In the genomic region with DNA sequence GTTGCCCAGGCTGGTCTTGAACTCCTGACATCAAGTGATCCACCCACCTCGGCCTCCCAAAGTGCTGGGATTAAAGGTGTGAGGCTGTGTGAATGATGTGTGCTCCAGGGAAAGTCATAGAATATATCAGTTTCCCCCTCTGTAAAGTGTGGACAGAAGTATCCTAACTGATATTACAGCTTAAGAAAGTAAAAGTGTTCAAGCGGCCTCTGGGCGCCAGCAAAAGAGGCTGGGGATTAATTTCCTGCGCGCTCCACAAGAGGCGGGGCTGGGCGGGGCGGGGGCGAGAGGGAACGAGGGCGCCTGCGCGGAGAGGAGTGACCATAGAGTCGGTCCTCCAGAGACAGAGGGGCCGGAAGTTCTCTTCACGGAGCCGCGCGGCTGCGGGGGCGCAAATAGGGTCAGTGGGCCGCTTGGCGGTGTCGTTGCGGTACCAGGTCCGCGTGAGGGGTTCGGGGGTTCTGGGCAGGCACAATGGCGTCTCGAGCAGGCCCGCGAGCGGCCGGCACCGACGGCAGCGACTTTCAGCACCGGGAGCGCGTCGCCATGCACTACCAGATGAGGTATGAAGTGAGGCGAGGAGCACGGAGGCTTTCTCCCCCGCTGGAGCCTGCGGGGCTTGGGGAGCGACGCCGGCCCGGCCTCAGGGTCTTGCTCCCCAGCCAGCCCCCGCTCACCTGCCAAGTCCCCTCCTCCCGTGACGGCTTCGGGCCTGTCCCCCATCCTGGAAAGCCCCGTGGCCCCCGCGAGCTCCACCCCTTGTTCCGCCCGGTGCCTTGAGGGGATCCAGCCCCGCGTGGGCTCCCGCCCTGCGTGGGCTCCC, we compare ENCODE assay signal across 1 cellular context.
TF ChIP-seq lines count a peak whose summit lies in the region.

A gene (plus strand): TSS at position 362 of the 823 bp plus-strand sequence. CDS start 113 bp downstream, at position 475.

TF ChIP-seq in GM12878, 131 proteins besides CTCF, POLR2A, EP300 and RAD21 (continued from another document and continues in another):
- TF ChIP-seq ASH2L (IDR thresholded peaks at IDR 0.05; ENCODE audit: borderline replicate concordance, low read depth) (no peak), HDAC2 (IDR thresholded peaks at IDR 0.05) (no peak), CHD2 (IDR thresholded peaks at IDR 0.05; ENCODE audit: borderline replicate concordance, low read depth, low read length) (peak; percentile 34; the same call in 1 of the 2 replicates), HCFC1 (IDR thresholded peaks at IDR 0.05; ENCODE audit: low read length) (peak; percentile 58; the same call in 1 of the 2 replicates), EED (IDR thresholded peaks at IDR 0.05; ENCODE audit: low read depth) (no peak), TARDBP (IDR thresholded peaks at IDR 0.05; ENCODE audit: borderline replicate concordance) (0 out of 2 replicates have a peak, but pooled peaks have one; percentile 32), POLR2AphosphoS2 (IDR thresholded peaks at IDR 0.05; ENCODE audit: low read depth, low read length) (peak; percentile 58; the same call in 1 of the 2 replicates), LARP7 (IDR thresholded peaks at IDR 0.05) (peak; percentile 92), NBN (IDR thresholded peaks at IDR 0.05) (peak; percentile 92), CREB1 (IDR thresholded peaks at IDR 0.05; ENCODE audit: low read depth) (peak; percentile 64; the same call in 1 of the 2 replicates), STAT3 (IDR thresholded peaks at IDR 0.05; ENCODE audit: low read depth, low read length) (no peak), KLF5 (IDR thresholded peaks at IDR 0.05; ENCODE audit: partially characterized antibody) (no peak), MXI1 (IDR thresholded peaks at IDR 0.05; ENCODE audit: low read depth, low read length) (peak; percentile 56; the same call in 1 of the 2 replicates), JUND (IDR thresholded peaks at IDR 0.05; ENCODE audit: low read depth, low read length) (no peak), TCF12 (IDR thresholded peaks at IDR 0.05; ENCODE audit: low read depth, low read length) (peak; percentile 57; the same call in 1 of the 2 replicates), CHD1 (IDR thresholded peaks at IDR 0.05; ENCODE audit: low read depth, low read length) (peak; percentile 80; the same call in 1 of the 2 replicates), CREM (IDR thresholded peaks at IDR 0.05; ENCODE audit: low read depth) (peak; percentile 44; the same call in 1 of the 2 replicates), SIX5 (IDR thresholded peaks at IDR 0.05; ENCODE audit: low read depth, low read length, severe bottlenecking) (peak; percentile 32), NFXL1 (IDR thresholded peaks at IDR 0.05; ENCODE audit: borderline replicate concordance) (no peak), YBX1 (IDR thresholded peaks at IDR 0.05) (no peak), ZNF384 (IDR thresholded peaks at IDR 0.05; ENCODE audit: borderline replicate concordance, low read depth, low read length) (no peak), RUNX3 (IDR thresholded peaks at IDR 0.05; ENCODE audit: low read length) (peak; percentile 68), MEF2A (IDR thresholded peaks at IDR 0.05; ENCODE audit: insufficient read depth, low read depth, low read length) (no peak), STAT1 (conservative IDR thresholded peaks at IDR 0.05) (no peak), EGR1 (IDR thresholded peaks at IDR 0.05; ENCODE audit: borderline replicate concordance in 1 of 2, low read depth in 2 of 2, low read length in 2 of 2) (peak; percentile 18 to 99), NFYA (IDR thresholded peaks at IDR 0.05; ENCODE audit: borderline replicate concordance, low read depth, low read length) (no peak), HDAC6 (IDR thresholded peaks at IDR 0.05; ENCODE audit: unreplicated experiment) (no peak), RCOR1 (conservative IDR thresholded peaks at IDR 0.05; ENCODE audit: low read depth, low read length) (no peak), SIN3A (IDR thresholded peaks at IDR 0.05; ENCODE audit: low read depth, low read length) (peak; percentile 58; the same call in 1 of the 2 replicates), MTA3 (IDR thresholded peaks at IDR 0.05; ENCODE audit: borderline replicate concordance, low read length) (no peak), BHLHE40 (IDR thresholded peaks at IDR 0.05; ENCODE audit: borderline replicate concordance in 1 of 2, low read depth in 2 of 2, low read length in 1 of 2) (peak; percentile 45 to 89; a peak in 3 of 4 replicates), JUNB (IDR thresholded peaks at IDR 0.05) (no peak), NRF1 (conservative IDR thresholded peaks at IDR 0.05; ENCODE audit: low read depth, low read length) (no peak; the same call in 1 of the 2 replicates), SUPT20H (IDR thresholded peaks at IDR 0.05; ENCODE audit: borderline replicate concordance, control insufficient read depth, low read depth, low read length) (no peak), NR2C2 (IDR thresholded peaks at IDR 0.05; ENCODE audit: borderline replicate concordance, control insufficient read depth, insufficient read length, low read depth) (no peak), BACH1 (IDR thresholded peaks at IDR 0.05; ENCODE audit: borderline replicate concordance) (peak; percentile 99), NR2F1 (conservative IDR thresholded peaks at IDR 0.05) (peak; percentile 89), ZNF217 (IDR thresholded peaks at IDR 0.05) (peak; percentile 88)
- TF ChIP-seq, protein P1, sequence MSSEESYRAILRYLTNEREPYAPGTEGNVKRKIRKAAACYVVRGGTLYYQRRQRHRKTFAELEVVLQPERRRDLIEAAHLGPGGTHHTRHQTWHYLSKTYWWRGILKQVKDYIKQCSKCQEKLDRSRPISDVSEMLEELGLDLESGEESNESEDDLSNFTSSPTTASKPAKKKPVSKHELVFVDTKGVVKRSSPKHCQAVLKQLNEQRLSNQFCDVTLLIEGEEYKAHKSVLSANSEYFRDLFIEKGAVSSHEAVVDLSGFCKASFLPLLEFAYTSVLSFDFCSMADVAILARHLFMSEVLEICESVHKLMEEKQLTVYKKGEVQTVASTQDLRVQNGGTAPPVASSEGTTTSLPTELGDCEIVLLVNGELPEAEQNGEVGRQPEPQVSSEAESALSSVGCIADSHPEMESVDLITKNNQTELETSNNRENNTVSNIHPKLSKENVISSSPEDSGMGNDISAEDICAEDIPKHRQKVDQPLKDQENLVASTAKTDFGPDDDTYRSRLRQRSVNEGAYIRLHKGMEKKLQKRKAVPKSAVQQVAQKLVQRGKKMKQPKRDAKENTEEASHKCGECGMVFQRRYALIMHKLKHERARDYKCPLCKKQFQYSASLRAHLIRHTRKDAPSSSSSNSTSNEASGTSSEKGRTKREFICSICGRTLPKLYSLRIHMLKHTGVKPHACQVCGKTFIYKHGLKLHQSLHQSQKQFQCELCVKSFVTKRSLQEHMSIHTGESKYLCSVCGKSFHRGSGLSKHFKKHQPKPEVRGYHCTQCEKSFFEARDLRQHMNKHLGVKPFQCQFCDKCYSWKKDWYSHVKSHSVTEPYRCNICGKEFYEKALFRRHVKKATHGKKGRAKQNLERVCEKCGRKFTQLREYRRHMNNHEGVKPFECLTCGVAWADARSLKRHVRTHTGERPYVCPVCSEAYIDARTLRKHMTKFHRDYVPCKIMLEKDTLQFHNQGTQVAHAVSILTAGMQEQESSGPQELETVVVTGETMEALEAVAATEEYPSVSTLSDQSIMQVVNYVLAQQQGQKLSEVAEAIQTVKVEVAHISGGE (CRISPR knock-in tag; IDR thresholded peaks at IDR 0.05): no peak
- TF ChIP-seq, protein P2, sequence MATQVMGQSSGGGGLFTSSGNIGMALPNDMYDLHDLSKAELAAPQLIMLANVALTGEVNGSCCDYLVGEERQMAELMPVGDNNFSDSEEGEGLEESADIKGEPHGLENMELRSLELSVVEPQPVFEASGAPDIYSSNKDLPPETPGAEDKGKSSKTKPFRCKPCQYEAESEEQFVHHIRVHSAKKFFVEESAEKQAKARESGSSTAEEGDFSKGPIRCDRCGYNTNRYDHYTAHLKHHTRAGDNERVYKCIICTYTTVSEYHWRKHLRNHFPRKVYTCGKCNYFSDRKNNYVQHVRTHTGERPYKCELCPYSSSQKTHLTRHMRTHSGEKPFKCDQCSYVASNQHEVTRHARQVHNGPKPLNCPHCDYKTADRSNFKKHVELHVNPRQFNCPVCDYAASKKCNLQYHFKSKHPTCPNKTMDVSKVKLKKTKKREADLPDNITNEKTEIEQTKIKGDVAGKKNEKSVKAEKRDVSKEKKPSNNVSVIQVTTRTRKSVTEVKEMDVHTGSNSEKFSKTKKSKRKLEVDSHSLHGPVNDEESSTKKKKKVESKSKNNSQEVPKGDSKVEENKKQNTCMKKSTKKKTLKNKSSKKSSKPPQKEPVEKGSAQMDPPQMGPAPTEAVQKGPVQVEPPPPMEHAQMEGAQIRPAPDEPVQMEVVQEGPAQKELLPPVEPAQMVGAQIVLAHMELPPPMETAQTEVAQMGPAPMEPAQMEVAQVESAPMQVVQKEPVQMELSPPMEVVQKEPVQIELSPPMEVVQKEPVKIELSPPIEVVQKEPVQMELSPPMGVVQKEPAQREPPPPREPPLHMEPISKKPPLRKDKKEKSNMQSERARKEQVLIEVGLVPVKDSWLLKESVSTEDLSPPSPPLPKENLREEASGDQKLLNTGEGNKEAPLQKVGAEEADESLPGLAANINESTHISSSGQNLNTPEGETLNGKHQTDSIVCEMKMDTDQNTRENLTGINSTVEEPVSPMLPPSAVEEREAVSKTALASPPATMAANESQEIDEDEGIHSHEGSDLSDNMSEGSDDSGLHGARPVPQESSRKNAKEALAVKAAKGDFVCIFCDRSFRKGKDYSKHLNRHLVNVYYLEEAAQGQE (IDR thresholded peaks at IDR 0.05; ENCODE audit: low read depth, low read length): no peak
- TF ChIP-seq, protein P3, sequence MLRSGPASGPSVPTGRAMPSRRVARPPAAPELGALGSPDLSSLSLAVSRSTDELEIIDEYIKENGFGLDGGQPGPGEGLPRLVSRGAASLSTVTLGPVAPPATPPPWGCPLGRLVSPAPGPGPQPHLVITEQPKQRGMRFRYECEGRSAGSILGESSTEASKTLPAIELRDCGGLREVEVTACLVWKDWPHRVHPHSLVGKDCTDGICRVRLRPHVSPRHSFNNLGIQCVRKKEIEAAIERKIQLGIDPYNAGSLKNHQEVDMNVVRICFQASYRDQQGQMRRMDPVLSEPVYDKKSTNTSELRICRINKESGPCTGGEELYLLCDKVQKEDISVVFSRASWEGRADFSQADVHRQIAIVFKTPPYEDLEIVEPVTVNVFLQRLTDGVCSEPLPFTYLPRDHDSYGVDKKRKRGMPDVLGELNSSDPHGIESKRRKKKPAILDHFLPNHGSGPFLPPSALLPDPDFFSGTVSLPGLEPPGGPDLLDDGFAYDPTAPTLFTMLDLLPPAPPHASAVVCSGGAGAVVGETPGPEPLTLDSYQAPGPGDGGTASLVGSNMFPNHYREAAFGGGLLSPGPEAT (IDR thresholded peaks at IDR 0.05; ENCODE audit: low read depth): peak; percentile 95
- TF ChIP-seq, protein P4, sequence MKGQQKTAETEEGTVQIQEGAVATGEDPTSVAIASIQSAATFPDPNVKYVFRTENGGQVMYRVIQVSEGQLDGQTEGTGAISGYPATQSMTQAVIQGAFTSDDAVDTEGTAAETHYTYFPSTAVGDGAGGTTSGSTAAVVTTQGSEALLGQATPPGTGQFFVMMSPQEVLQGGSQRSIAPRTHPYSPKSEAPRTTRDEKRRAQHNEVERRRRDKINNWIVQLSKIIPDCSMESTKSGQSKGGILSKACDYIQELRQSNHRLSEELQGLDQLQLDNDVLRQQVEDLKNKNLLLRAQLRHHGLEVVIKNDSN (IDR thresholded peaks at IDR 0.05; ENCODE audit: borderline replicate concordance, extremely low read length, insufficient read depth, low read depth, low read length): no peak
- TF ChIP-seq, protein P5, sequence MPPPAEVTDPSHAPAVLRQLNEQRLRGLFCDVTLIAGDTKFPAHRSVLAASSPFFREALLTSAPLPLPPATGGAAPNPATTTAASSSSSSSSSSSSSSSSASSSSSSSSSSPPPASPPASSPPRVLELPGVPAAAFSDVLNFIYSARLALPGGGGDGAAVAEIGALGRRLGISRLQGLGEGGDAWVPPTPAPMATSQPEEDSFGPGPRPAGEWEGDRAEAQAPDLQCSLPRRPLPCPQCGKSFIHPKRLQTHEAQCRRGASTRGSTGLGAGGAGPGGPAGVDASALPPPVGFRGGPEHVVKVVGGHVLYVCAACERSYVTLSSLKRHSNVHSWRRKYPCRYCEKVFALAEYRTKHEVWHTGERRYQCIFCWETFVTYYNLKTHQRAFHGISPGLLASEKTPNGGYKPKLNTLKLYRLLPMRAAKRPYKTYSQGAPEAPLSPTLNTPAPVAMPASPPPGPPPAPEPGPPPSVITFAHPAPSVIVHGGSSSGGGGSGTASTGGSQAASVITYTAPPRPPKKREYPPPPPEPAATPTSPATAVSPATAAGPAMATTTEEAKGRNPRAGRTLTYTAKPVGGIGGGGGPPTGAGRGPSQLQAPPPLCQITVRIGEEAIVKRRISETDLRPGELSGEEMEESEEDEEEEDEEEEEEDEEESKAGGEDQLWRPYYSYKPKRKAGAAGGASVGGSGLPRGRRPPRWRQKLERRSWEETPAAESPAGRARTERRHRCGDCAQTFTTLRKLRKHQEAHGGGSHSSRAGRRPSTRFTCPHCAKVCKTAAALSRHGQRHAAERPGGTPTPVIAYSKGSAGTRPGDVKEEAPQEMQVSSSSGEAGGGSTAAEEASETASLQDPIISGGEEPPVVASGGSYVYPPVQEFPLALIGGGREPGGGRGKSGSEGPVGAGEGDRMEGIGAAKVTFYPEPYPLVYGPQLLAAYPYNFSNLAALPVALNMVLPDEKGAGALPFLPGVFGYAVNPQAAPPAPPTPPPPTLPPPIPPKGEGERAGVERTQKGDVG (CRISPR knock-in tag; IDR thresholded peaks at IDR 0.05): no peak
- TF ChIP-seq, protein P6, sequence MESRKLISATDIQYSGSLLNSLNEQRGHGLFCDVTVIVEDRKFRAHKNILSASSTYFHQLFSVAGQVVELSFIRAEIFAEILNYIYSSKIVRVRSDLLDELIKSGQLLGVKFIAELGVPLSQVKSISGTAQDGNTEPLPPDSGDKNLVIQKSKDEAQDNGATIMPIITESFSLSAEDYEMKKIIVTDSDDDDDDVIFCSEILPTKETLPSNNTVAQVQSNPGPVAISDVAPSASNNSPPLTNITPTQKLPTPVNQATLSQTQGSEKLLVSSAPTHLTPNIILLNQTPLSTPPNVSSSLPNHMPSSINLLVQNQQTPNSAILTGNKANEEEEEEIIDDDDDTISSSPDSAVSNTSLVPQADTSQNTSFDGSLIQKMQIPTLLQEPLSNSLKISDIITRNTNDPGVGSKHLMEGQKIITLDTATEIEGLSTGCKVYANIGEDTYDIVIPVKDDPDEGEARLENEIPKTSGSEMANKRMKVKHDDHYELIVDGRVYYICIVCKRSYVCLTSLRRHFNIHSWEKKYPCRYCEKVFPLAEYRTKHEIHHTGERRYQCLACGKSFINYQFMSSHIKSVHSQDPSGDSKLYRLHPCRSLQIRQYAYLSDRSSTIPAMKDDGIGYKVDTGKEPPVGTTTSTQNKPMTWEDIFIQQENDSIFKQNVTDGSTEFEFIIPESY (IDR thresholded peaks at IDR 0.05): no peak
- TF ChIP-seq, protein P7, sequence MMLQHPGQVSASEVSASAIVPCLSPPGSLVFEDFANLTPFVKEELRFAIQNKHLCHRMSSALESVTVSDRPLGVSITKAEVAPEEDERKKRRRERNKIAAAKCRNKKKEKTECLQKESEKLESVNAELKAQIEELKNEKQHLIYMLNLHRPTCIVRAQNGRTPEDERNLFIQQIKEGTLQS (IDR thresholded peaks at IDR 0.05; ENCODE audit: borderline replicate concordance, extremely low read depth, low read depth, low read length): no peak
- TF ChIP-seq, protein P8, sequence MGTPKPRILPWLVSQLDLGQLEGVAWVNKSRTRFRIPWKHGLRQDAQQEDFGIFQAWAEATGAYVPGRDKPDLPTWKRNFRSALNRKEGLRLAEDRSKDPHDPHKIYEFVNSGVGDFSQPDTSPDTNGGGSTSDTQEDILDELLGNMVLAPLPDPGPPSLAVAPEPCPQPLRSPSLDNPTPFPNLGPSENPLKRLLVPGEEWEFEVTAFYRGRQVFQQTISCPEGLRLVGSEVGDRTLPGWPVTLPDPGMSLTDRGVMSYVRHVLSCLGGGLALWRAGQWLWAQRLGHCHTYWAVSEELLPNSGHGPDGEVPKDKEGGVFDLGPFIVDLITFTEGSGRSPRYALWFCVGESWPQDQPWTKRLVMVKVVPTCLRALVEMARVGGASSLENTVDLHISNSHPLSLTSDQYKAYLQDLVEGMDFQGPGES (IDR thresholded peaks at IDR 0.05): no peak
